Comparison of ENCODE assay signal across 22 cellular contexts in the genomic region with DNA sequence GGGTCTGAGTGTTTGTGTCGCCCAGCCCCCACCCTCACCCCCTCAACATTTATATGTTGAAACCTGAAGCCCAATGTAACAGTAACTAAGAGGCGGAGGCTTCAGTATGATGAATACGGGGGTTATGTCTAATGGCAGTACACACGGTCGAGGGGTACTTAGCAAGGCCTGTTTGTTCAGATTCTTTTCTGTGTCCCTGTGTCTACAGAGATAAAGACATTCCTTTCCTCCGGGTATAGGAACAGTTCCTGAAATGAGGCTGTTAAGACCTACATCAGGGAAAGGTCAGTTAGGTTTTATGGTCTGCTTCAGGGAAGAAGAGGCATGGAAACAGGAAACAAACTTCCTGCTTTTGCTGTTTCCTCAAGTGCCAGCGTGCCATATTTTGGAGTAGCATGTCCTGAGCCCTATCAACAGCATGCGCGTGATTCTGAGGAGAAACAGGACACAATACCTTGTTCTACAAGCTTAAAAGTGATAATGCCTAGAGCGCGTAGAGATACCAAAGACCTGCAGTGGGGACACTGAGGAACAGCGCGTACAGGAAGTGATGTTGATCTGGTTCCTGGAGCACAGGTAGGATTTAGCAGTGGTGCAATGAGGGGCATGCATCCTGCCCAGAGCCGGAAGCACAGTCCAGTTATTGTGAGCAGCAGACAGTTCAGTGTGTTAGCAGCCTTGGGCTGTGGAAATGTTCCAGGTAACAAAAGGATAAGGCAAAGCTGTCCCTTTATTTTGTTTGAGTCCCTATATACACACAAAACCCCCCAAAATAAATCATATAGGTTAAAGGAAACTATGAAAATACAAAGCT. TPM values are rescaled to one million over a fixed set of nuclear protein-coding genes. Genes with fewer than 3 reads are reported as not detected.
DNase-seq lines count a peak whose midpoint lies in the region; ATAC-seq, FAIRE-seq and TF ChIP-seq lines count a peak whose summit lies in the region.
"Had no signal": no experiment of that assay in that cellular context is flagged by ENCODE, and none has a peak within 500 bp of the region (broad histone marks: within the 10 kb centered on the region; RNA-seq: fewer than 3 reads in every experiment).

No MANE protein-coding gene starts in this region.

- peak; percentile 58 for ATAC-seq in Right ventricle myocardium inferior
- ATAC-seq in left colon: peak; percentile 45
- ATAC-seq: left lobe of liver had no signal

- H3K36me3 ChIP-seq in vagina: no peaks in the 10 kb centered on the region
- H3K36me3 ChIP-seq: uterus had no signal

- H3K9me3 Mint-ChIP-seq in type B pancreatic cell: no peaks in the 10 kb centered on the region
- H3K9me3 Mint-ChIP-seq: activated CD4-positive, alpha-beta memory T cell treated with anti-CD3 and anti-CD28 coated beads, Interleukin-2, amount 10 ng/mL, durations not matched to agents 7 days and 5 days; CD8-positive, alpha-beta memory T cell had no signal

- H3K4me1 Mint-ChIP-seq in type B pancreatic cell (ENCODE audit: unreplicated experiment): peaks cover 15% of the 10 kb centered on the region
- H3K4me1 Mint-ChIP-seq: CD8-positive, alpha-beta memory T cell had no signal

- FAIRE-seq in HTR-8/SVneo (lab: Jason Lieb, UNC): no peak
- FAIRE-seq: A204.1 had no signal

- H3K4me3 Mint-ChIP-seq in type B pancreatic cell: peak overlapping the region; percentile 57
- H3K4me3 Mint-ChIP-seq: activated CD4-positive, alpha-beta memory T cell treated with anti-CD3 and anti-CD28 coated beads, Interleukin-2, amount 10 ng/mL, durations not matched to agents 7 days and 5 days; CD8-positive, alpha-beta memory T cell had no signal

- intact Hi-C loops in Right ventricle myocardium inferior (cut with DNase I) (no loop called here), cardiac septum (cut with DNase I) (no loop called here), left colon (cut with DNase I, micrococcal nuclease) (no loop called here), vagina (cut with DNase I) (no loop called here)

- no peaks in the 10 kb centered on the region for H3K4me1 ChIP-seq in vagina
- H3K4me1 ChIP-seq: uterus had no signal

- no peak for TF ChIP-seq CTCF in type B pancreatic cell (conservative IDR thresholded peaks at IDR 0.05)
- TF ChIP-seq CTCF in vagina (IDR thresholded peaks at IDR 0.05): no peak

- no peak for TF ChIP-seq POLR2A in vagina (IDR thresholded peaks at IDR 0.05)

- DNase-seq in Right ventricle myocardium inferior (ENCODE audit: missing footprints): no peak
- no peak for DNase-seq in cardiac septum (ENCODE audit: low spot score)
- DNase-seq in dermis blood vessel endothelial cell: peak; percentile 61
- DNase-seq in left colon: no peak
- no peak for DNase-seq in type B pancreatic cell (ENCODE audit: extremely low spot score, unreplicated experiment)
- DNase-seq in NCI-H226: no peak
- DNase-seq in HTR-8/SVneo (ENCODE audit: insufficient read length, low spot score): no peak
- DNase-seq in vagina (ENCODE audit: extremely low spot score in 2 of 2): no peak
- DNase-seq: activated CD4-positive, alpha-beta memory T cell treated with anti-CD3 and anti-CD28 coated beads, Interleukin-2, amount 10 ng/mL, durations not matched to agents 7 days and 5 days; activated T-cell treated with anti-CD3 and anti-CD28 coated beads, Interleukin-2, amount 50 U/mL, for 48 hours; CD8-positive, alpha-beta memory T cell; effector CD4-positive, alpha-beta T cell; head of caudate nucleus; NCI-H187 treated with DMSO at 0.1 percent for 48 hours; NCI-H524 treated with DMSO at 0.1 percent for 48 hours; OCI-M1; posterior cingulate gyrus; SK-N-SH; stimulated activated naive CD4-positive, alpha-beta T cell treated with Interleukin-2 at 50 U/mL for 16 hours; uterus had no signal

- H3K4me3 ChIP-seq in vagina: no peak overlapping the region
- H3K4me3 ChIP-seq: uterus had no signal

- no peak overlapping the region for H3K27ac ChIP-seq in vagina
- H3K27ac ChIP-seq: uterus had no signal

- H3K9me3 ChIP-seq in vagina: no peaks in the 10 kb centered on the region
- H3K9me3 ChIP-seq: SK-N-SH, uterus had no signal

- peak overlapping the region; percentile 86 for H3K27ac Mint-ChIP-seq in type B pancreatic cell
- H3K27ac Mint-ChIP-seq: activated CD4-positive, alpha-beta memory T cell treated with anti-CD3 and anti-CD28 coated beads, Interleukin-2, amount 10 ng/mL, durations not matched to agents 7 days and 5 days; CD8-positive, alpha-beta memory T cell had no signal

- no peaks in the 10 kb centered on the region for H3K27me3 Mint-ChIP-seq in type B pancreatic cell

- H3K27me3 ChIP-seq in vagina: no peaks in the 10 kb centered on the region
- H3K27me3 ChIP-seq: uterus had no signal

- H3K36me3 Mint-ChIP-seq in type B pancreatic cell: peaks cover 11% of the 10 kb centered on the region
- H3K36me3 Mint-ChIP-seq: CD8-positive, alpha-beta memory T cell had no signal

RNA-seq across cellular contexts. Expression of a gene that starts 47.2 kb away (rescaled TPM):
- total RNA-seq in Right ventricle myocardium inferior (17.4 TPM), cardiac septum (19.4 TPM), dermis blood vessel endothelial cell (37.2 and 63.8 TPM in 2 replicates), left colon (10 to 100 TPM; 54.6 to 84.0 TPM), type B pancreatic cell (ENCODE audit: low replicate concordance) (26.7 and 47.6 TPM in 2 replicates), vagina (38.3 TPM)
